ENCODE assay signal across 9 cellular contexts in the genomic region with DNA sequence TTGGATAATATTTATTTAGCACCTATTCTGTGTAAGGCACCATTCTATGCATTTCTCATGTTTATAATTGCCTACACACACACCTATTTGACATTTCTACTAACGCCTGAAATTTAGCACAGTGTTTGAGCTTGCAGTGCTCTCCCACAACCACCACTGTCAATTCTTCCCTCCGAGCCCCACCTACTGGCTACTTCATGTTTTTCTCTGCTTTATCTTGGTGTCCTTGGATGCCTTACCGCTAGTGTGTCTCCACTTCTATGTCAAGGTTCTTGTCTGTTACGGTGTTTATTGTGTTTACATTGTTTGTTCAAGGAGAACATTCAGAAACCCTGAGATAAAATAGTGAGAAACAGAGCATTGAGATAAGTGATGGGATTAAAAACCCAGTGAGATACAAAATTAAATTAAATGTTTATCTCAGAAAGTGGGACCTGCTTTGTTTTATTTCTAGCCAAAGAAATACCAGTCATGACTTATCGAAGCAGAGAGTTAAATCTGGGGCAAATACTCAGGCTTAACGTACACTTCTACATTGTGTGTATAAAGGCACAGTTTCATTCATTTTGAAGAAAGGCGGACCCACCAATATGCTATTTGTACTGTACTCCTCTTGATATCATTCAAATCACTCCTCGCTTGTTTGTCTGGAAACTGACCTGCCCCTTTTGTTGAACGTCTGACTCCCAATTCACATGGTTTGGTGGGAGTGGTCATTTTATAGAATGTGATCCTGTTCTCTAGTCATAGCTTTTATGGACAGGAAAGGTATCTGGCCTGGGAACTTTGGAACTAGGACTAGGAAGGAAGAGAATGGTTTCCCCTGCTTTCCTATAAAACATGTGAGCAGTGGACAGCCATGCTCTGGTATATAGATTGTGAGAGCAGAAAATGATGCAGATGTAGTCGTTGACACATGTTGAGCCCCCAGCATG. TPM values are rescaled to one million over a fixed set of nuclear protein-coding genes. Genes with fewer than 3 reads are reported as not detected.
DNase-seq lines count a peak whose midpoint lies in the region; ATAC-seq and TF ChIP-seq lines count a peak whose summit lies in the region.
"Had no signal": no experiment of that assay in that cellular context is flagged by ENCODE, and none has a peak within 500 bp of the region (broad histone marks: within the 10 kb centered on the region; RNA-seq: fewer than 3 reads in every experiment).

No MANE protein-coding gene starts in this region.

- H3K27me3 ChIP-seq in AG04450 (ENCODE audit: control insufficient read depth, insufficient read depth, low read length) = peaks cover 9% of the 10 kb centered on the region

- H3K9me3 ChIP-seq in AG04450 (ENCODE audit: control insufficient read depth, insufficient read depth, low read length) = no peaks in the 10 kb centered on the region

- no peak overlapping the region for H3K4me3 ChIP-seq in AG04450 (ENCODE audit: low read depth, low read length)

- ATAC-seq in HG02943 (IDR thresholded peaks at IDR 0.05; ENCODE audit: low read depth, unreplicated experiment) = peak; percentile 54
- ATAC-seq in HG03521 (IDR thresholded peaks at IDR 0.05; ENCODE audit: unreplicated experiment) = no peak

- TF ChIP-seq CTCF in AG04450 (IDR thresholded peaks at IDR 0.05; ENCODE audit: low read depth, low read length) = peak; percentile 73
- peak; percentile 47 for TF ChIP-seq CTCF in GM12872 (IDR thresholded peaks at IDR 0.05; ENCODE audit: insufficient read depth, low read depth, low read length)

- no peak for DNase-seq in AG04450 (ENCODE audit: low read depth, low spot score)
- DNase-seq in NCI-H510A treated with DMSO at 0.1 percent for 48 hours (lab: John Stamatoyannopoulos, UW) = peak; percentile 81
- DNase-seq in central memory CD4-positive, alpha-beta T cell = peak; percentile 3
- peak; percentile 39 to 56 for DNase-seq in lung microvascular endothelial cell (ENCODE audit: low read depth in 2 of 2)
- DNase-seq in NCI-H1930 (lab: John Stamatoyannopoulos, UW) = no peak

- POLR2A ChIA-PET in AG04450 (lab: Yijun Ruan, JAX) = no interaction called here

- no peak overlapping the region for H3K27ac ChIP-seq in AG04450 (ENCODE audit: low read depth, low read length)
- H3K27ac ChIP-seq: KMS-11 had no signal

- CTCF ChIA-PET in AG04450 (lab: Charles Lee) = interaction anchor here (0.6 to 6.0 kb wide), 14 partner anchors 12 to 1180 kb away, joined by 3 to 111 read pairs (median 6); no protein-coding TSS in a partner anchor

RNA-seq across cellular contexts. Expression of gene SLC36A4, which starts 39.2 kb away (rescaled TPM):
- 15.4 and 17.7 TPM in 2 replicates for polyA plus RNA-seq in AG04450 (2011; rRNA removed)
- polyA minus RNA-seq in AG04450 (2011; rRNA and poly(A)+ RNA removed) = 8.8 and 22.3 TPM in 2 replicates
- 3.7 and 3.8 TPM in 2 replicates for total RNA-seq in lung microvascular endothelial cell

Comparison
In these comparisons a context has a peak if more than half of its experiments do, and no peak if none do; other contexts are left out.
1. DNase-seq: peak in NCI-H510A treated with DMSO at 0.1 percent for 48 hours (single experiment), central memory CD4-positive, alpha-beta T cell (single experiment) and lung microvascular endothelial cell (2 of 2); none in AG04450 (single experiment) and NCI-H1930 (0 of 2).